35 cellular contexts compared by ENCODE assay signal in the genomic region with DNA sequence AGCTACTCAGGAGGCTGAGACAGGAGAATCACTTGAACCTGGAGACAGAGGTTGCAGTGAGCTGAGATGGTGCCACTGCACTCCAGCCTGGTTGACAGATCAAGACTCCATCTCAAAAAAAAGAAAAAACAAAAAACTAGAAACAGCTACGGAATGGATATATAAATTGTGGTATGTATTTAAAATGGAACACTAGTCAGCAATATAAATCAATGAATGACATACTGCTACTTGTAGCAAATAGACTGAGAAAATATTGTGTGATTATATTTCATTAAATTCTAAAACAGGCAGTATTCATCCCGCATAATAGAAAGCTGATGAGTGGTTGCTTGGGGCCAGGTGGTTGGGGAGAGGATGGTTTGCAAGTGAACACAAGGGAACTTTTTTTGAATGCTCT.
DNase-seq lines count a peak whose midpoint lies in the region; ATAC-seq, FAIRE-seq and TF ChIP-seq lines count a peak whose summit lies in the region.
"Had no signal": no experiment of that assay in that cellular context is flagged by ENCODE, and none has a peak within 500 bp of the region (broad histone marks: within the 10 kb centered on the region; RNA-seq: fewer than 3 reads in every experiment).

No MANE protein-coding gene starts in this region.

- dilution Hi-C loops in IMR-90 (cut with HindIII; ENCODE audit: low sequenced_read_pairs, unreplicated experiment), result no loop called here

- in situ Hi-C loops in HepG2 (cut with HindIII; ENCODE audit: extremely low pct_ligation_motif_present, low pct_unique_long_range_greater_than_20kb) (no loop called here), IMR-90 (cut with MboI; ENCODE audit: low sequenced_read_pairs) (no loop called here), K562 (cut with MboI) (no loop called here)

- TF ChIP-seq POLR2A in HepG2 (IDR thresholded peaks at IDR 0.05; ENCODE audit: insufficient read depth in 1 of 2, low read depth in 2 of 2, low read length in 2 of 2) (no peak), right lobe of liver (IDR thresholded peaks at IDR 0.05) (no peak), A549 (IDR thresholded peaks at IDR 0.05; ENCODE audit: low read length) (no peak), IMR-90 (IDR thresholded peaks at IDR 0.05; ENCODE audit: low read depth, low read length) (no peak), K562 (conservative IDR thresholded peaks at IDR 0.05) (no peak)

- H3K4me2 ChIP-seq in HepG2 (ENCODE audit: low read depth, low read length), result no peak overlapping the region
- no peak overlapping the region for H3K4me2 ChIP-seq in A549
- H3K4me2 ChIP-seq in IMR-90 (ENCODE audit: low read depth, low read length), result no peak overlapping the region
- H3K4me2 ChIP-seq in K562 (ENCODE audit: insufficient read depth, low read length), result no peak overlapping the region
- H3K4me2 ChIP-seq: BLaER1; BLaER1 treated with 17β-estradiol and CSF1 and Interleukin-3, amounts not matched to agents 10 nM and 100 nM had no signal

- ATAC-seq in HepG2, result no peak
- no peak for ATAC-seq in right lobe of liver
- ATAC-seq in A549, result no peak
- no peak for ATAC-seq in IMR-90 (ENCODE audit: low read depth)
- ATAC-seq in K562, result no peak
- ATAC-seq in activated T-helper 17 cell treated with anti-CD3 and anti-CD28 coated beads, Interleukin-2, amount 50 U/mL, for 72 hours (replicated peaks), result no peak
- ATAC-seq: CD8-positive, alpha-beta T cell had no signal

- H4K91ac ChIP-seq in IMR-90 (ENCODE audit: insufficient read depth, low read depth, low read length), result no peak overlapping the region

- BruUV-seq in HepG2 (replicated peaks; lab: Mats Ljungman, UMichigan), result no TSS peak
- no TSS peak for BruUV-seq in IMR-90 (replicated peaks; lab: Mats Ljungman, UMichigan)
- no TSS peak for BruUV-seq in K562 (replicated peaks; lab: Mats Ljungman, UMichigan)

- H3K36me3 Mint-ChIP-seq in activated T-helper 17 cell treated with anti-CD3 and anti-CD28 coated beads, Interleukin-2, amount 50 U/mL, for 72 hours (ENCODE audit: low read depth), result no peaks in the 10 kb centered on the region
- H3K36me3 Mint-ChIP-seq: CD14-positive monocyte had no signal

- TF ChIP-seq RAD21 in HepG2 (CRISPR knock-in tag; IDR thresholded peaks at IDR 0.05) (no peak), A549 (conservative IDR thresholded peaks at IDR 0.05 in 1 of 2, IDR thresholded peaks at IDR 0.05 in 1 of 2) (no peak), IMR-90 (IDR thresholded peaks at IDR 0.05; ENCODE audit: low read length) (no peak), K562 (CRISPR knock-in tag; conservative IDR thresholded peaks at IDR 0.05 in 1 of 2, IDR thresholded peaks at IDR 0.05 in 1 of 2) (no peak)

- TF ChIP-seq EP300 in HepG2 (IDR thresholded peaks at IDR 0.05; ENCODE audit: low read depth in 2 of 2, low read length in 2 of 2) (no peak), HepG2 (CRISPR knock-in tag; IDR thresholded peaks at IDR 0.05; ENCODE audit: borderline replicate concordance) (no peak), A549 (IDR thresholded peaks at IDR 0.05) (no peak), K562 (IDR thresholded peaks at IDR 0.05; ENCODE audit: low read length) (no peak)

- H4K8ac ChIP-seq in IMR-90 (ENCODE audit: low read depth in 2 of 2, low read length in 2 of 2), result no peak overlapping the region

- H2BK5ac ChIP-seq in IMR-90 (ENCODE audit: low read depth, low read length, poor library complexity, severe bottlenecking), result no peak overlapping the region

- no peaks in the 10 kb centered on the region for H3K79me1 ChIP-seq in IMR-90 (ENCODE audit: low read depth in 1 of 2, low read length in 2 of 2)

- H3K27ac ChIP-seq in HepG2 (ENCODE audit: extremely low read length, insufficient read depth, low read length) (no peak overlapping the region), right lobe of liver (no peak overlapping the region), A549 (no peak overlapping the region), IMR-90 (ENCODE audit: insufficient read depth, low read length) (no peak overlapping the region), K562 (ENCODE audit: extremely low read depth, low read depth, low read length) (no peak overlapping the region)
- H3K27ac ChIP-seq: 22Rv1; BLaER1; BLaER1 treated with 17β-estradiol and CSF1 and Interleukin-3, amounts not matched to agents 10 nM and 100 nM; C4-2B had no signal

- H3K27me3 ChIP-seq in HepG2 (ENCODE audit: control insufficient read depth in 1 of 2, insufficient read depth in 2 of 2, low read length in 2 of 2), result no peaks in the 10 kb centered on the region
- no peaks in the 10 kb centered on the region for H3K27me3 ChIP-seq in right lobe of liver
- H3K27me3 ChIP-seq in IMR-90 (ENCODE audit: control insufficient read depth, insufficient read depth, low read length), result no peaks in the 10 kb centered on the region
- peaks cover 0 to 2% of the 10 kb centered on the region in 2 experiments; a peak in 2 of 5 replicates for H3K27me3 ChIP-seq in K562 (ENCODE audit: control insufficient read depth in 2 of 2, insufficient read depth in 2 of 2, low read length in 2 of 2)
- H3K27me3 ChIP-seq: BE2C; BLaER1; BLaER1 treated with 17β-estradiol and CSF1 and Interleukin-3, amounts not matched to agents 10 nM and 100 nM had no signal

- FAIRE-seq in HepG2 (lab: Jason Lieb, UNC) (no peak), A549 (lab: Jason Lieb, UNC) (no peak), K562 (lab: Jason Lieb, UNC) (no peak)
- FAIRE-seq: D721Med had no signal

- H2AFZ ChIP-seq in HepG2 (ENCODE audit: low read length) (no peak overlapping the region), IMR-90 (replicated peaks; ENCODE audit: low read length, poor library complexity) (no peak overlapping the region), K562 (ENCODE audit: low read depth, low read length) (no peak overlapping the region)

- H3K27me3 Mint-ChIP-seq in activated T-helper 17 cell treated with anti-CD3 and anti-CD28 coated beads, Interleukin-2, amount 50 U/mL, for 72 hours, result no peaks in the 10 kb centered on the region
- H3K27me3 Mint-ChIP-seq: B cell; CD4-positive, alpha-beta memory T cell; CD4-positive, alpha-beta T cell; CD4-positive, CD25-positive, alpha-beta regulatory T cell; CD8-positive, alpha-beta memory T cell had no signal

- WGBS in HepG2 (ENCODE audit: low lambda C conversion rate), result 92% methylated on average over 2 of the region's 2 CpGs
- 95% methylated on average over 2 of the region's 2 CpGs for WGBS in right lobe of liver (ENCODE audit: insufficient coverage, low coverage, low lambda C conversion rate, missing lambda C conversion rate)
- 93% methylated on average over 2 of the region's 2 CpGs for WGBS in A549 (ENCODE audit: missing lambda C conversion rate)
- no CpG with 5 or more reads among the region's 2 CpGs for WGBS in IMR-90 (ENCODE audit: extremely low coverage in 2 of 2, insufficient read length in 1 of 2), 2 experiments
- 5% methylated on average over 2 of the region's 2 CpGs for WGBS in K562 (ENCODE audit: insufficient coverage, low coverage, missing lambda C conversion rate)

- H3K4me3 ChIP-seq in HepG2 (replicated peaks in 1 of 3; ENCODE audit: insufficient read depth in 1 of 3, low read depth in 2 of 3, low read length in 3 of 3) (no peak overlapping the region), right lobe of liver (no peak overlapping the region), A549 (no peak overlapping the region), IMR-90 (ENCODE audit: insufficient read depth, low read depth, low read length) (no peak overlapping the region), K562 (no peak overlapping the region)
- H3K4me3 ChIP-seq: BLaER1; BLaER1 treated with 17β-estradiol and CSF1 and Interleukin-3, amounts not matched to agents 10 nM and 100 nM had no signal

- H3K27ac Mint-ChIP-seq in activated T-helper 17 cell treated with anti-CD3 and anti-CD28 coated beads, Interleukin-2, amount 50 U/mL, for 72 hours, result no peak overlapping the region
- H3K27ac Mint-ChIP-seq: B cell; CD14-positive monocyte; CD4-positive, alpha-beta memory T cell; CD4-positive, alpha-beta T cell; CD4-positive, CD25-positive, alpha-beta regulatory T cell; CD8-positive, alpha-beta memory T cell; CD8-positive, alpha-beta T cell had no signal

- H2AK9ac ChIP-seq in IMR-90 (replicated peaks; ENCODE audit: low read depth, low read length, poor library complexity), result no peak overlapping the region

- intact Hi-C loops in HepG2 (cut with micrococcal nuclease; ENCODE audit: unreplicated experiment) (no loop called here), right lobe of liver (cut with DNase I) (no loop called here), IMR-90 (cut with micrococcal nuclease) (no loop called here), K562 (cut with micrococcal nuclease) (no loop called here)

- no peak overlapping the region for H2AK5ac ChIP-seq in IMR-90 (ENCODE audit: low read depth, low read length)

- H2BK15ac ChIP-seq in IMR-90 (ENCODE audit: low read depth, low read length), result no peak overlapping the region; the same call in 2 of the 3 replicates

- no peaks in the 10 kb centered on the region for H3K9me1 ChIP-seq in IMR-90 (ENCODE audit: insufficient read depth, low read length)
- H3K9me1 ChIP-seq in K562 (ENCODE audit: control insufficient read depth, insufficient read depth, low read length), result no peaks in the 10 kb centered on the region

- no peak for TF ChIP-seq CTCF in HepG2 (CRISPR knock-in tag; IDR thresholded peaks at IDR 0.05)
- no peak for TF ChIP-seq CTCF in right lobe of liver (IDR thresholded peaks at IDR 0.05)
- no peak for TF ChIP-seq CTCF in A549 (IDR thresholded peaks at IDR 0.05)
- no peak for TF ChIP-seq CTCF in IMR-90 (conservative IDR thresholded peaks at IDR 0.05; ENCODE audit: low read depth, low read length)
- no peak for TF ChIP-seq CTCF in K562 (IDR thresholded peaks at IDR 0.05 in 2 of 3, conservative IDR thresholded peaks at IDR 0.05 in 1 of 3; ENCODE audit: insufficient read depth in 2 of 3, low read depth in 1 of 3, low read length in 3 of 3)

- peak overlapping the region; percentile 59; the same call in 1 of the 2 replicates for H2BK20ac ChIP-seq in IMR-90 (ENCODE audit: low read depth, low read length)

- DNase-seq in HepG2 (ENCODE audit: low spot score) (no peak), right lobe of liver (no peak), A549 (ENCODE audit: low read depth in 1 of 2, low spot score in 1 of 2) (no peak), IMR-90 (no peak), K562 (ENCODE audit: extremely low read depth in 1 of 4, low spot score in 3 of 4) (no peak), NCI-H2081 (lab: John Stamatoyannopoulos, UW) (no peak), HPDE6-E6E7 (ENCODE audit: extremely low spot score) (no peak)
- DNase-seq: 8988T; ACHN; AML-193; BE2C; C1 segment of cervical spinal cord; Caco-2; Calu3; CD4-positive, alpha-beta memory T cell; CD4-positive, alpha-beta T cell; CD4-positive, CD25-positive, alpha-beta regulatory T cell; CD8-positive, alpha-beta memory T cell; CD8-positive, alpha-beta T cell; COR-L47; DMS 273 treated with DMSO at 0.1 percent for 48 hours; DMS153; DMS53; DMS79; DMS79 treated with DMSO at 0.1 percent for 48 hours; DND-41; EL had no signal

- no peaks in the 10 kb centered on the region for H4K20me1 ChIP-seq in HepG2 (ENCODE audit: insufficient read depth, low read length)
- no peaks in the 10 kb centered on the region for H4K20me1 ChIP-seq in IMR-90 (ENCODE audit: insufficient read depth, low read length)
- no peaks in the 10 kb centered on the region for H4K20me1 ChIP-seq in K562 (replicated peaks; ENCODE audit: control insufficient read depth, insufficient read depth, low read length)
- H4K20me1 ChIP-seq: BLaER1; BLaER1 treated with 17β-estradiol and CSF1 and Interleukin-3, amounts not matched to agents 10 nM and 100 nM had no signal

- H3K4me1 Mint-ChIP-seq in activated T-helper 17 cell treated with anti-CD3 and anti-CD28 coated beads, Interleukin-2, amount 50 U/mL, for 72 hours, result no peaks in the 10 kb centered on the region
- H3K4me1 Mint-ChIP-seq: B cell; CD4-positive, alpha-beta memory T cell; CD8-positive, alpha-beta memory T cell had no signal

- H3K9me3 ChIP-seq in HepG2 (ENCODE audit: low read length) (no peaks in the 10 kb centered on the region), right lobe of liver (no peaks in the 10 kb centered on the region), A549 (no peaks in the 10 kb centered on the region), IMR-90 (ENCODE audit: control insufficient read depth, insufficient read depth, low read length) (no peaks in the 10 kb centered on the region), K562 (replicated peaks; ENCODE audit: control insufficient read depth, insufficient read depth, low read depth, low read length) (no peaks in the 10 kb centered on the region)
- H3K9me3 ChIP-seq: BE2C; BLaER1; BLaER1 treated with 17β-estradiol and CSF1 and Interleukin-3, amounts not matched to agents 10 nM and 100 nM; Caco-2 had no signal

- H3K79me2 ChIP-seq in HepG2 (ENCODE audit: insufficient read depth, low read length) (no peaks in the 10 kb centered on the region), K562 (ENCODE audit: control insufficient read depth, insufficient read depth, low read length) (no peaks in the 10 kb centered on the region)

- no peak overlapping the region for H3K23ac ChIP-seq in IMR-90 (ENCODE audit: low read depth, low read length)

- no peaks in the 10 kb centered on the region for H3K9me3 Mint-ChIP-seq in activated T-helper 17 cell treated with anti-CD3 and anti-CD28 coated beads, Interleukin-2, amount 50 U/mL, for 72 hours
- H3K9me3 Mint-ChIP-seq: CD4-positive, alpha-beta memory T cell; CD4-positive, alpha-beta T cell; CD8-positive, alpha-beta memory T cell; CD8-positive, alpha-beta T cell had no signal

- POLR2A ChIA-PET in HepG2 (lab: Yijun Ruan, JAX) (no interaction called here), A549 (lab: Yijun Ruan, JAX) (interaction anchor here (0.6 kb wide), 1 partner anchor 243 kb away, joined by 3 read pairs; no protein-coding TSS in a partner anchor), IMR-90 (lab: Charles Lee; ENCODE audit: unreplicated experiment) (no interaction called here), K562 (lab: Yijun Ruan, JAX) (interaction anchor here (1.7 kb wide), 1 partner anchor 8 kb away, joined by 6 read pairs; no protein-coding TSS in a partner anchor)

- H3K18ac ChIP-seq in IMR-90 (ENCODE audit: low read depth, low read length), result no peak overlapping the region

- H3K56ac ChIP-seq in IMR-90 (ENCODE audit: extremely low read depth, insufficient read depth, low read length), result no peak overlapping the region

- H3K4me3 Mint-ChIP-seq in activated T-helper 17 cell treated with anti-CD3 and anti-CD28 coated beads, Interleukin-2, amount 50 U/mL, for 72 hours, result no peak overlapping the region
- H3K4me3 Mint-ChIP-seq: B cell; CD14-positive monocyte; CD4-positive, alpha-beta memory T cell; CD4-positive, alpha-beta T cell; CD4-positive, CD25-positive, alpha-beta regulatory T cell; CD8-positive, alpha-beta memory T cell; CD8-positive, alpha-beta T cell had no signal

- no peak overlapping the region; the same call in 1 of the 2 replicates for H3K4ac ChIP-seq in IMR-90 (ENCODE audit: low read depth, low read length)

- CTCF ChIA-PET in HepG2 (lab: Yijun Ruan, JAX; ENCODE audit: low intra/inter-chr PET ratio, low total read pairs), result no interaction called here
- CTCF ChIA-PET in A549 (lab: Yijun Ruan, JAX), result interaction anchor here (0.5 to 1.6 kb wide), 5 partner anchors 10 to 399 kb away, joined by 3 to 4 read pairs (median 3); no protein-coding TSS in a partner anchor
- CTCF ChIA-PET in IMR-90 (lab: Yijun Ruan, JAX), result no interaction called here
- CTCF ChIA-PET in K562 (lab: Yijun Ruan, JAX; ENCODE audit: low intra/inter-chr PET ratio), result no interaction called here

- H2BK120ac ChIP-seq in IMR-90 (ENCODE audit: low read depth, low read length), result no peak overlapping the region; the same call in 1 of the 2 replicates

- H3K14ac ChIP-seq in IMR-90 (replicated peaks; ENCODE audit: low read depth, low read length), result 0 out of 2 replicates have a peak overlapping the region, but pooled peaks have one; percentile 29

- H3K4me1 ChIP-seq in HepG2 (ENCODE audit: insufficient read depth, low read length) (no peaks in the 10 kb centered on the region), right lobe of liver (no peaks in the 10 kb centered on the region), A549 (no peaks in the 10 kb centered on the region), IMR-90 (ENCODE audit: control insufficient read depth, insufficient read depth, low read length) (peaks cover 2% of the 10 kb centered on the region), K562 (replicated peaks in 1 of 2; ENCODE audit: control insufficient read depth in 2 of 2, insufficient read depth in 2 of 2, low read length in 2 of 2) (no peaks in the 10 kb centered on the region; a peak in 1 of 5 replicates)
- H3K4me1 ChIP-seq: BE2C, Caco-2 had no signal

- H3K9ac ChIP-seq in HepG2 (ENCODE audit: insufficient read depth, low read depth, low read length) (no peak overlapping the region), IMR-90 (ENCODE audit: low read depth, low read length) (no peak overlapping the region), K562 (ENCODE audit: insufficient read depth in 1 of 2, low read depth in 2 of 2, low read length in 2 of 2) (no peak overlapping the region)
- H3K9ac ChIP-seq: BLaER1; BLaER1 treated with 17β-estradiol and CSF1 and Interleukin-3, amounts not matched to agents 10 nM and 100 nM had no signal

- H4K5ac ChIP-seq in IMR-90 (ENCODE audit: low read depth, low read length), result no peak overlapping the region

- H3K36me3 ChIP-seq in HepG2 (replicated peaks in 1 of 2; ENCODE audit: control insufficient read depth in 1 of 2, insufficient read depth in 2 of 2, low read length in 2 of 2) (no peaks in the 10 kb centered on the region), right lobe of liver (no peaks in the 10 kb centered on the region), IMR-90 (ENCODE audit: control insufficient read depth, insufficient read depth, low read length) (no peaks in the 10 kb centered on the region), K562 (ENCODE audit: control insufficient read depth, insufficient read depth, low read length) (no peaks in the 10 kb centered on the region)
- H3K36me3 ChIP-seq: BE2C; BLaER1; BLaER1 treated with 17β-estradiol and CSF1 and Interleukin-3, amounts not matched to agents 10 nM and 100 nM had no signal

Comparison
In these comparisons a context has a peak if more than half of its experiments do, and no peak if none do; other contexts are left out.
1. POLR2A ChIA-PET loops: an anchor here in A549 (0.6 kb wide) and K562 (1.7 kb wide); none called in HepG2 and IMR-90.
2. Of the 241 proteins assayed by ChIP-seq in both HepG2 and K562: peak only in HepG2: MAFF and MAFK; only in K562: none; in both: none; in neither: 239.